1 cellular context compared by ENCODE assay signal in the genomic region with DNA sequence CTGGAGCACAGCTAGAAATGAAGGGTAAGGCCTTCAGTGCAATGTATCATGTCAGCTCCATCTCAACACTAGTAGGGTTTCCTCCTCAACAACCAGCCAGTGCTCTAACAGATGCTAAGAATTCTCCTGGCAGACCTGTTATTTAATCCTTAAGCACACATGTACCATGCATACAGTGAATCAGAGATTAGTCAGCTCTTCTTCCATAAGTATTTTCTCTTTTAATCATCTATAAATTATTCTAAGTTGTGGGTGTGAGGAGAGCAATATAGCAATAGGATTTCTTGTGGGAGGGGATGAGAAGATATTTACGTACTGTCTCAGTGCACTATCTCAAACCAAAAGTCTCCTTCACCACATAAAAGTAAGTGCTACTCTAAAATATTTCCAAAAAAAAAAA.
TF ChIP-seq lines count a peak whose summit lies in the region.

No MANE protein-coding gene starts in this region.

TF ChIP-seq in SK-N-SH, 30 proteins besides CTCF, POLR2A, EP300 and RAD21 (continued from another document):
- TF ChIP-seq, protein P1, sequence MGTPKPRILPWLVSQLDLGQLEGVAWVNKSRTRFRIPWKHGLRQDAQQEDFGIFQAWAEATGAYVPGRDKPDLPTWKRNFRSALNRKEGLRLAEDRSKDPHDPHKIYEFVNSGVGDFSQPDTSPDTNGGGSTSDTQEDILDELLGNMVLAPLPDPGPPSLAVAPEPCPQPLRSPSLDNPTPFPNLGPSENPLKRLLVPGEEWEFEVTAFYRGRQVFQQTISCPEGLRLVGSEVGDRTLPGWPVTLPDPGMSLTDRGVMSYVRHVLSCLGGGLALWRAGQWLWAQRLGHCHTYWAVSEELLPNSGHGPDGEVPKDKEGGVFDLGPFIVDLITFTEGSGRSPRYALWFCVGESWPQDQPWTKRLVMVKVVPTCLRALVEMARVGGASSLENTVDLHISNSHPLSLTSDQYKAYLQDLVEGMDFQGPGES (IDR thresholded peaks at IDR 0.05; ENCODE audit: low read depth, low read length), result no peak
- TF ChIP-seq, protein P2, sequence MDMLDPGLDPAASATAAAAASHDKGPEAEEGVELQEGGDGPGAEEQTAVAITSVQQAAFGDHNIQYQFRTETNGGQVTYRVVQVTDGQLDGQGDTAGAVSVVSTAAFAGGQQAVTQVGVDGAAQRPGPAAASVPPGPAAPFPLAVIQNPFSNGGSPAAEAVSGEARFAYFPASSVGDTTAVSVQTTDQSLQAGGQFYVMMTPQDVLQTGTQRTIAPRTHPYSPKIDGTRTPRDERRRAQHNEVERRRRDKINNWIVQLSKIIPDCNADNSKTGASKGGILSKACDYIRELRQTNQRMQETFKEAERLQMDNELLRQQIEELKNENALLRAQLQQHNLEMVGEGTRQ (IDR thresholded peaks at IDR 0.05; ENCODE audit: borderline replicate concordance, low read depth, low read length), result no peak
- TF ChIP-seq RXRA (IDR thresholded peaks at IDR 0.05; ENCODE audit: borderline replicate concordance, low read depth) (no peak), TAF1 (IDR thresholded peaks at IDR 0.05; ENCODE audit: borderline replicate concordance, low read depth, low read length) (no peak), NRF1 (IDR thresholded peaks at IDR 0.05; ENCODE audit: low read depth, low read length) (no peak), FOXJ3 (CRISPR knock-in tag; IDR thresholded peaks at IDR 0.05) (no peak)
